In the genomic region with DNA sequence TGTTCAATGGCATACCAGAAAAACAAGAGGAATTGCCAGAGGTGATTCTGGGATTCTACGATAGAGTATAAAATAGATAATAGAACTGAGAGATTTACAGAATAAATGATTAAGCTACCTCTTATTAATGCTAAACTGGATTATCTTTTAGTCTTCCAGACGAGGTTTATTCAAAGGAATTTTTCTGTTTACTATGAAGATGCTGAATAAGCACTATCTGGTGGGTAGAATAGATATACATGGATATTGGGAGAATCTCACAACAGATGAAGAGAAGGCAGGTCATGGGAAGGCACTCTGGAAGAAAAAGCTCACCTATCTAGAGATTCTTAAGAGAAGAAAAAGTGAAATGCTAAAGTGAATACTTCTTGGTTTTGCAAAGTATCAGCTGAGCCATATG, we compare ENCODE assay signal across 33 cellular contexts.
"Had no signal": no experiment of that assay in that cellular context is flagged by ENCODE, and none has a peak within 500 bp of the region (broad histone marks: within the 10 kb centered on the region; RNA-seq: fewer than 3 reads in every experiment).

No MANE protein-coding gene starts in this region.

- H3K4me3 ChIP-seq: esophagus squamous epithelium, gastroesophageal sphincter, heart right ventricle had no signal

- FAIRE-seq: astrocyte, colon, endometrium, endothelial cell of umbilical vein had no signal

- H3K27ac Mint-ChIP-seq: activated CD4-positive, alpha-beta memory T cell treated with anti-CD3 and anti-CD28 coated beads, Interleukin-2, amount 10 ng/mL, durations not matched to agents 7 days and 5 days; activated CD4-positive, alpha-beta T cell treated with anti-CD3 and anti-CD28 coated beads for 36 hours; activated CD4-positive, alpha-beta T cell treated with anti-CD3 and anti-CD28 coated beads, Interleukin-2, amount 10 ng/mL, durations not matched to agents 7 days and 5 days; activated naive CD4-positive, alpha-beta T cell treated with anti-CD3 and anti-CD28 coated beads, Interleukin-2, amount 10 ng/mL, durations not matched to agents 7 days and 5 days; activated naive CD4-positive, alpha-beta T cell treated with anti-CD3 and anti-CD28 coated beads, Interleukin-2, amount 50 U/mL, for 72 hours; activated naive CD8-positive, alpha-beta T cell treated with anti-CD3 and anti-CD28 coated beads, Interleukin-2, amount 10 ng/mL, durations not matched to agents 7 days and 5 days; activated T-cell treated with anti-CD3 and anti-CD28 coated beads, Interleukin-2, amount 50 U/mL, for 24 hours; activated T-cell treated with anti-CD3 and anti-CD28 coated beads, Interleukin-2, amount 50 U/mL, for 72 hours; T-helper 17 cell; T-helper 2 cell treated with Interferon-gamma antibody and Interleukin-4, amounts not matched to agents 5 μg/mL and 100 μg/mL, for 36 hours had no signal

- H3K4me1 Mint-ChIP-seq: activated naive CD4-positive, alpha-beta T cell treated with anti-CD3 and anti-CD28 coated beads, Interleukin-2, amount 10 ng/mL, durations not matched to agents 7 days and 5 days; activated naive CD8-positive, alpha-beta T cell treated with anti-CD3 and anti-CD28 coated beads, Interleukin-2, amount 10 ng/mL, durations not matched to agents 7 days and 5 days; T-helper 17 cell had no signal

- H3K9me3 ChIP-seq: esophagus squamous epithelium, gastroesophageal sphincter had no signal

- H3K27ac ChIP-seq: epithelial cell of prostate, esophagus squamous epithelium, gastroesophageal sphincter, heart right ventricle, WERI-Rb-1 had no signal

- H3K4me1 ChIP-seq: esophagus squamous epithelium, gastroesophageal sphincter, heart right ventricle had no signal

- ATAC-seq: activated CD4-positive, alpha-beta T cell treated with anti-CD3 and anti-CD28 coated beads for 36 hours; activated naive CD4-positive, alpha-beta T cell treated with anti-CD3 and anti-CD28 coated beads, Interleukin-2, amount 50 U/mL, for 72 hours; activated T-cell treated with anti-CD3 and anti-CD28 coated beads, Interleukin-2, amount 50 U/mL, for 72 hours; gastroesophageal sphincter; heart right ventricle; T-helper 17 cell had no signal

- H3K4me3 Mint-ChIP-seq: activated CD4-positive, alpha-beta memory T cell treated with anti-CD3 and anti-CD28 coated beads, Interleukin-2, amount 10 ng/mL, durations not matched to agents 7 days and 5 days; activated CD4-positive, alpha-beta T cell treated with anti-CD3 and anti-CD28 coated beads for 36 hours; activated CD4-positive, alpha-beta T cell treated with anti-CD3 and anti-CD28 coated beads, Interleukin-2, amount 10 ng/mL, durations not matched to agents 7 days and 5 days; activated naive CD4-positive, alpha-beta T cell treated with anti-CD3 and anti-CD28 coated beads, Interleukin-2, amount 10 ng/mL, durations not matched to agents 7 days and 5 days; activated naive CD8-positive, alpha-beta T cell treated with anti-CD3 and anti-CD28 coated beads, Interleukin-2, amount 10 ng/mL, durations not matched to agents 7 days and 5 days; activated T-cell treated with anti-CD3 and anti-CD28 coated beads, Interleukin-2, amount 50 U/mL, for 24 hours; activated T-cell treated with anti-CD3 and anti-CD28 coated beads, Interleukin-2, amount 50 U/mL, for 72 hours; T-helper 17 cell; T-helper 2 cell treated with Interferon-gamma antibody and Interleukin-4, amounts not matched to agents 5 μg/mL and 100 μg/mL, for 36 hours had no signal

- DNase-seq: activated CD4-positive, alpha-beta memory T cell treated with anti-CD3 and anti-CD28 coated beads, Interleukin-2, amount 10 ng/mL, durations not matched to agents 7 days and 5 days; activated CD4-positive, alpha-beta T cell treated with anti-CD3 and anti-CD28 coated beads for 36 hours; activated CD4-positive, alpha-beta T cell treated with anti-CD3 and anti-CD28 coated beads, Interleukin-2, amount 10 ng/mL, durations not matched to agents 7 days and 5 days; activated CD4-positive, alpha-beta T cell treated with anti-CD3 and anti-CD28 coated beads, Interleukin-2, amount 50 U/mL, for 4 hours; activated CD4-positive, CD25-positive, alpha-beta regulatory T cell; activated CD4-positive, CD25-positive, alpha-beta regulatory T cell treated with anti-CD3 and anti-CD28 coated beads, Interleukin-2, amount 50 U/mL, for 72 hours; activated CD8-positive, alpha-beta memory T cell treated with anti-CD3 and anti-CD28 coated beads, Interleukin-2, amount 50 U/mL, for 48 hours; activated gamma-delta T cell; activated naive CD4-positive, alpha-beta T cell; activated naive CD4-positive, alpha-beta T cell treated with anti-CD3 and anti-CD28 coated beads, Interleukin-2, amount 10 ng/mL, durations not matched to agents 7 days and 5 days; activated naive CD8-positive, alpha-beta T cell treated with anti-CD3 and anti-CD28 coated beads, Interleukin-2, amount 10 ng/mL, durations not matched to agents 7 days and 5 days; activated T-cell treated with anti-CD3 and anti-CD28 coated beads for 4 hours; activated T-cell treated with anti-CD3 and anti-CD28 coated beads, Interleukin-2, amount 50 U/mL, for 24 hours; activated T-cell treated with anti-CD3 and anti-CD28 coated beads, Interleukin-2, amount 50 U/mL, for 72 hours; caudate nucleus; cortex of kidney; dermis blood vessel endothelial cell; effector CD4-positive, alpha-beta T cell; esophagus squamous epithelium; foreskin melanocyte; heart right ventricle; T-helper 1 cell; T-helper 17 cell; T1000; WERI-Rb-1 had no signal

- H3K27me3 ChIP-seq: esophagus squamous epithelium, gastroesophageal sphincter, heart right ventricle had no signal

- H3K27me3 Mint-ChIP-seq: activated CD4-positive, alpha-beta memory T cell treated with anti-CD3 and anti-CD28 coated beads, Interleukin-2, amount 10 ng/mL, durations not matched to agents 7 days and 5 days; activated CD4-positive, alpha-beta T cell treated with anti-CD3 and anti-CD28 coated beads for 36 hours; activated CD4-positive, alpha-beta T cell treated with anti-CD3 and anti-CD28 coated beads, Interleukin-2, amount 10 ng/mL, durations not matched to agents 7 days and 5 days; activated naive CD4-positive, alpha-beta T cell treated with anti-CD3 and anti-CD28 coated beads, Interleukin-2, amount 10 ng/mL, durations not matched to agents 7 days and 5 days; activated naive CD8-positive, alpha-beta T cell treated with anti-CD3 and anti-CD28 coated beads, Interleukin-2, amount 10 ng/mL, durations not matched to agents 7 days and 5 days; activated T-cell treated with anti-CD3 and anti-CD28 coated beads, Interleukin-2, amount 50 U/mL, for 24 hours; T-helper 17 cell had no signal

- H3K9me3 Mint-ChIP-seq: activated CD4-positive, alpha-beta memory T cell treated with anti-CD3 and anti-CD28 coated beads, Interleukin-2, amount 10 ng/mL, durations not matched to agents 7 days and 5 days; activated CD4-positive, alpha-beta T cell treated with anti-CD3 and anti-CD28 coated beads, Interleukin-2, amount 10 ng/mL, durations not matched to agents 7 days and 5 days; activated naive CD4-positive, alpha-beta T cell treated with anti-CD3 and anti-CD28 coated beads, Interleukin-2, amount 50 U/mL, for 72 hours; T-helper 2 cell treated with Interferon-gamma antibody and Interleukin-4, amounts not matched to agents 5 μg/mL and 100 μg/mL, for 36 hours had no signal
